14 cellular contexts compared by ENCODE assay signal in the genomic region with DNA sequence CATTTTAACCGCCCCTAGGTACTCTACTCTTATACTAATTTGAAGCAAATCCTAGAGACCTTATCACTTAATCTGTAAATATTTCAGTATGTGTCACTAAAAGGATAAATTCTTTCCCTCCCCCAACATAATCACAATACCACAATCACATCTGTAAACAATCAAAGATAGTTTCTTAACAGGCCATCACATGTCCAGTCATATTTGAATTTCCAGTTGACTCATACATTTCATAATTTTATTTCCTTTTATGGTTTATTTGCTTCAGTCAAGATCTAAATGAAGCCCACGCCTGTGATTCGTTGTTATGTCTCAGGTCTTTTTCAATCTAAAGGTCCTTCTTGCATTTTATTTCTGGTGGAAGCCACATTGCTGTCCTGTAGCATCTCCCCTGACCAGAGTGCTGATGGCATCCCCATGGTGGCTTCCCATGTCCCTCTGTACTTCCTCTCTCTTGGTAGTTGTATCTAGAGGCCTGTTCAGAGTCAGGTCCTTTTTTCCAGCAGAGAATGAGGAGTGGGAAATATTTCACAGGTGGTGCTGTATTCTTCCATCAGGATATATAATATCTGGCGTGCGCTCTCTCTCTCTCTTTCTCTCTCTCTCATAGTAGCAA.
DNase-seq lines count a peak whose midpoint lies in the region; ATAC-seq, FAIRE-seq and TF ChIP-seq lines count a peak whose summit lies in the region.
"Had no signal": no experiment of that assay in that cellular context is flagged by ENCODE, and none has a peak within 500 bp of the region (broad histone marks: within the 10 kb centered on the region; RNA-seq: fewer than 3 reads in every experiment).

No MANE protein-coding gene starts in this region.

- no peak for FAIRE-seq in keratinocyte (lab: Jason Lieb, UNC)

- no peak overlapping the region for H3K4me3 ChIP-seq in AG04449 (ENCODE audit: low read depth, low read length)
- H3K4me3 ChIP-seq in brain microvascular endothelial cell (ENCODE audit: low read depth, low read length) = no peak overlapping the region
- no peak overlapping the region for H3K4me3 ChIP-seq in keratinocyte (ENCODE audit: control insufficient read depth in 2 of 3, extremely low read depth in 1 of 3, insufficient read depth in 2 of 3, low read depth in 1 of 3, low read length in 3 of 3)
- H3K4me3 ChIP-seq in effector memory CD4-positive, alpha-beta T cell (ENCODE audit: insufficient read depth, low read depth, low read length, poor library complexity, severe bottlenecking) = no peak overlapping the region
- H3K4me3 ChIP-seq: BLaER1, tibial artery had no signal

- CTCF ChIA-PET in AG04449 (lab: Yijun Ruan, JAX) = no interaction called here

- DNase-seq in AG04449 (ENCODE audit: low read depth, low spot score) (peak; percentile 59), HPDE6-E6E7 (ENCODE audit: extremely low spot score) (peak; percentile 31), brain microvascular endothelial cell (peak; percentile 40), keratinocyte (ENCODE audit: low read depth, low spot score) (peak; percentile 28), DMS114 treated with DMSO at 0.1 percent for 48 hours (lab: John Stamatoyannopoulos, UW; ENCODE audit: unreplicated experiment) (no peak)
- no peak for DNase-seq in effector memory CD4-positive, alpha-beta T cell
- no peak for DNase-seq in activated effector memory CD4-positive, alpha-beta T cell treated with anti-CD3 and anti-CD28 coated beads, Interleukin-2, amount 50 U/mL, for 16 hours
- DNase-seq: activated CD4-positive, alpha-beta T cell treated with anti-CD3 and anti-CD28 coated beads, Interleukin-2, amount 50 U/mL, for 1 hour; activated gamma-delta T cell treated with Interleukin-2 at 50 U/mL for 16 hours; cortex of kidney; NCI-H1417 treated with DMSO at 0.1 percent for 48 hours; tibial artery had no signal

- POLR2A ChIA-PET in AG04449 (lab: Yijun Ruan, JAX) = no interaction called here

- no peaks in the 10 kb centered on the region for H3K9me3 ChIP-seq in keratinocyte (ENCODE audit: control insufficient read depth, low read depth, low read length)
- no peaks in the 10 kb centered on the region for H3K9me3 ChIP-seq in effector memory CD4-positive, alpha-beta T cell (ENCODE audit: control insufficient read depth, low read length)

- H3K9me1 ChIP-seq in keratinocyte (ENCODE audit: control insufficient read depth, extremely low read depth, insufficient read depth, low read length) = no peaks in the 10 kb centered on the region

- peak overlapping the region; percentile 63 for H2AFZ ChIP-seq in keratinocyte (ENCODE audit: control insufficient read depth, low read length)

- H3K4me1 ChIP-seq in keratinocyte (ENCODE audit: control insufficient read depth, extremely low read depth, insufficient read depth, low read length) = peaks cover 12% of the 10 kb centered on the region
- H3K4me1 ChIP-seq in effector memory CD4-positive, alpha-beta T cell (ENCODE audit: control insufficient read depth, insufficient read depth, low read length, poor library complexity, severe bottlenecking) = no peaks in the 10 kb centered on the region
- H3K4me1 ChIP-seq: tibial artery had no signal

- H3K27ac ChIP-seq in brain microvascular endothelial cell = peak overlapping the region; percentile 86
- H3K27ac ChIP-seq in keratinocyte (ENCODE audit: control insufficient read depth, insufficient read depth, low read length) = peak overlapping the region; percentile 80
- no peak overlapping the region for H3K27ac ChIP-seq in effector memory CD4-positive, alpha-beta T cell (ENCODE audit: insufficient read depth, low read length, poor library complexity, severe bottlenecking)
- H3K27ac ChIP-seq: BLaER1, tibial artery had no signal

- ATAC-seq in HG02678 (IDR thresholded peaks at IDR 0.05; ENCODE audit: unreplicated experiment) = no peak

- no peaks in the 10 kb centered on the region for H4K20me1 ChIP-seq in keratinocyte (ENCODE audit: control insufficient read depth, extremely low read depth, insufficient read depth, low read length)
- H4K20me1 ChIP-seq: BLaER1 had no signal

- H3K27me3 ChIP-seq in brain microvascular endothelial cell (replicated peaks) (no peaks in the 10 kb centered on the region), keratinocyte (ENCODE audit: control insufficient read depth, extremely low read depth, insufficient read depth, low read length) (no peaks in the 10 kb centered on the region)
- H3K27me3 ChIP-seq in effector memory CD4-positive, alpha-beta T cell (replicated peaks; ENCODE audit: control insufficient read depth, insufficient read depth, low read length, poor library complexity, severe bottlenecking) = no peaks in the 10 kb centered on the region
- H3K27me3 ChIP-seq: BLaER1, tibial artery had no signal

- dilution Hi-C loops in keratinocyte (cut with MboI; ENCODE audit: extremely low pct_ligation_motif_present, low sequenced_read_pairs) = no loop called here

- in situ Hi-C loops in brain microvascular endothelial cell (cut with HindIII; ENCODE audit: low pct_ligation_motif_present, low sequenced_read_pairs) = no loop called here

- no peak for TF ChIP-seq CTCF in AG04449 (IDR thresholded peaks at IDR 0.05; ENCODE audit: insufficient read depth, low read length, missing control alignments)
- TF ChIP-seq CTCF in brain microvascular endothelial cell (IDR thresholded peaks at IDR 0.05; ENCODE audit: low read depth, low read length, missing control alignments) = no peak
- no peak for TF ChIP-seq CTCF in keratinocyte (optimal IDR thresholded peaks at IDR 0.05 in 1 of 3, IDR thresholded peaks at IDR 0.05 in 1 of 3, conservative IDR thresholded peaks at IDR 0.05 in 1 of 3; ENCODE audit: extremely low read depth in 1 of 3, insufficient read depth in 2 of 3, low read length in 3 of 3)

- no peaks in the 10 kb centered on the region for H3K79me2 ChIP-seq in keratinocyte (ENCODE audit: control insufficient read depth, insufficient read depth, low read length)

- H3K4me2 ChIP-seq in keratinocyte (ENCODE audit: control insufficient read depth, extremely low read depth, insufficient read depth, low read depth, low read length) = peak overlapping the region; percentile 63

- H3K36me3 ChIP-seq in brain microvascular endothelial cell (replicated peaks) (no peaks in the 10 kb centered on the region), keratinocyte (ENCODE audit: control insufficient read depth in 2 of 2, extremely low read depth in 1 of 2, insufficient read depth in 2 of 2, low read length in 2 of 2) (no peaks in the 10 kb centered on the region)
- no peaks in the 10 kb centered on the region for H3K36me3 ChIP-seq in effector memory CD4-positive, alpha-beta T cell (ENCODE audit: control insufficient read depth, insufficient read depth, low read length)
- H3K36me3 ChIP-seq: BLaER1, tibial artery had no signal

- H3K9ac ChIP-seq in keratinocyte (ENCODE audit: control insufficient read depth, extremely low read depth, insufficient read depth, low read length) = peak overlapping the region; percentile 34
- H3K9ac ChIP-seq: BLaER1 had no signal

Comparison
In these comparisons a context has a peak if more than half of its experiments do, and no peak if none do; other contexts are left out.
1. DNase-seq: peak in AG04449 (single experiment), HPDE6-E6E7 (single experiment), brain microvascular endothelial cell (single experiment) and keratinocyte (single experiment); none in DMS114 treated with DMSO at 0.1 percent for 48 hours (single experiment), effector memory CD4-positive, alpha-beta T cell (0 of 3) and activated effector memory CD4-positive, alpha-beta T cell treated with anti-CD3 and anti-CD28 coated beads, Interleukin-2, amount 50 U/mL, for 16 hours (single experiment).